In genomic region chr1:943545-944340, GRCh38 we compare ENCODE assay signal across 19 cellular contexts. TPM values are rescaled to one million over a fixed set of nuclear protein-coding genes. Genes with fewer than 3 reads are reported as not detected.
DNase-seq lines count a peak whose midpoint lies in the region; ATAC-seq and TF ChIP-seq lines count a peak whose summit lies in the region.
"Had no signal": no experiment of that assay in that cellular context is flagged by ENCODE, and none has a peak within 500 bp of the region (broad histone marks: within the 10 kb centered on the region; RNA-seq: fewer than 3 reads in every experiment).

No MANE protein-coding gene starts in this region.

- DNase-seq in HCT116 (ENCODE audit: low read depth, low spot score) (no peak), SK-N-MC (ENCODE audit: low read depth, low spot score) (no peak), glutamatergic neuron (no peak), smooth muscle cell (lab: John Stamatoyannopoulos, UW; ENCODE audit: unreplicated experiment) (no peak), NCI-H2196 (lab: John Stamatoyannopoulos, UW; ENCODE audit: unreplicated experiment) (no peak)
- DNase-seq: activated CD4-positive, alpha-beta T cell treated with anti-CD3 and anti-CD28 coated beads for 48 hours; activated T-cell treated with anti-CD3 and anti-CD28 coated beads, Interleukin-2, amount 50 U/mL, for 48 hours; CD4-positive, alpha-beta T cell; hypothalamus; naive B cell; NCI-H2107; NCI-H748 treated with DMSO at 0.1 percent for 48 hours; stimulated activated CD4-positive, alpha-beta T cell treated with anti-CD3 and anti-CD28 coated beads, Interleukin-2, amount 100 ng/mL, for 48 hours; T-helper 2 cell had no signal

- RAD21 ChIA-PET in HCT116 (lab: Charles Lee; ENCODE audit: low non-redundant PET in 1 of 2, low total read pairs in 2 of 2, uncharacterized antibody in 2 of 2, unreplicated experiment in 2 of 2) = no interaction called here

- ATAC-seq in HCT116 (no peak), HG03565 (IDR thresholded peaks at IDR 0.05; ENCODE audit: unreplicated experiment) (no peak)
- ATAC-seq in activated CD4-positive, CD25-positive, alpha-beta regulatory T cell treated with anti-CD3 and anti-CD28 coated beads, Interleukin-2, amount 50 U/mL, for 24 hours = no peak

- H3K27me3 ChIP-seq in HCT116 (ENCODE audit: insufficient read depth, low read length) = peaks cover 10% of the 10 kb centered on the region; the same call in 1 of the 2 replicates
- H3K27me3 ChIP-seq in smooth muscle cell (ENCODE audit: low read depth) = no peaks in the 10 kb centered on the region

- peaks cover 10% of the 10 kb centered on the region for H3K9me3 Mint-ChIP-seq in glutamatergic neuron (ENCODE audit: unreplicated experiment)
- H3K9me3 Mint-ChIP-seq: CD4-positive, alpha-beta T cell; dendritic cell treated with granulocyte-macrophage colony-stimulating factor and Interleukin-4, amounts not matched to agents 40 ng/mL and 50 ng/mL, for 4 days; naive B cell; type B pancreatic cell had no signal

- H3K4me1 ChIP-seq in HCT116 (ENCODE audit: control insufficient read depth in 1 of 2, insufficient read depth in 2 of 2, low read length in 2 of 2) (peaks cover 40 to 50% of the 10 kb centered on the region in 2 experiments), smooth muscle cell (ENCODE audit: low read depth) (peaks cover 21% of the 10 kb centered on the region)

- WGBS in smooth muscle cell (ENCODE audit: low lambda C conversion rate) = 83% methylated on average over 26 of the region's 27 CpGs

- peak overlapping the region; percentile 52 for H3K4me3 Mint-ChIP-seq in glutamatergic neuron (ENCODE audit: unreplicated experiment)
- H3K4me3 Mint-ChIP-seq: CD4-positive, alpha-beta T cell; dendritic cell treated with granulocyte-macrophage colony-stimulating factor and Interleukin-4, amounts not matched to agents 40 ng/mL and 50 ng/mL, for 4 days had no signal

- peaks cover 12% of the 10 kb centered on the region for H3F3A ChIP-seq in smooth muscle cell (ENCODE audit: low read depth)

- H3K4me3 ChIP-seq in HCT116 (replicated peaks in 1 of 2; ENCODE audit: low read depth in 1 of 2, low read length in 2 of 2) (no peak overlapping the region), SK-N-MC (peak overlapping the region; percentile 77; the same call in 1 of the 2 replicates), smooth muscle cell (no peak overlapping the region)

- BruUV-seq in HCT116 (replicated peaks; lab: Mats Ljungman, UMichigan) = no TSS peak

- peaks cover 12% of the 10 kb centered on the region for H3K4me1 Mint-ChIP-seq in glutamatergic neuron (ENCODE audit: low read depth, unreplicated experiment)

- TF ChIP-seq POLR2A in HCT116 (IDR thresholded peaks at IDR 0.05; ENCODE audit: borderline replicate concordance, extremely low read depth, insufficient read depth, insufficient read length) = no peak

- H3K9ac ChIP-seq in HCT116 (ENCODE audit: low read length) (no peak overlapping the region), SK-N-MC (ENCODE audit: insufficient read length) (no peak overlapping the region), smooth muscle cell (ENCODE audit: low read depth) (no peak overlapping the region)

- POLR2A ChIA-PET in HCT116 (lab: Charles Lee) = no interaction called here

- no peak for TF ChIP-seq RAD21 in HCT116 (IDR thresholded peaks at IDR 0.05; ENCODE audit: low read depth)

- H3K27ac ChIP-seq in HCT116 (ENCODE audit: low read depth, low read length) = no peak overlapping the region
- H3K27ac ChIP-seq in SK-N-MC = peak overlapping the region; percentile 82
- peak overlapping the region; percentile 52 for H3K27ac ChIP-seq in smooth muscle cell (ENCODE audit: low read depth)

- intact Hi-C loops in HCT116 (cut with micrococcal nuclease) = no loop called here

- no peaks in the 10 kb centered on the region for H3K36me3 Mint-ChIP-seq in glutamatergic neuron (ENCODE audit: unreplicated experiment)

- H2AFZ ChIP-seq in HCT116 (ENCODE audit: low read depth, low read length, poor library complexity, severe bottlenecking) (no peak overlapping the region), smooth muscle cell (ENCODE audit: low read depth) (no peak overlapping the region)

- peak overlapping the region; percentile 73; the same call in 1 of the 2 replicates for H3K4me2 ChIP-seq in HCT116 (ENCODE audit: low read length)
- H3K4me2 ChIP-seq in smooth muscle cell = peak overlapping the region; percentile 61

- H3K36me3 ChIP-seq in HCT116 (ENCODE audit: control insufficient read depth in 1 of 2, insufficient read depth in 2 of 2, low read length in 2 of 2) (peaks cover 11 to 29% of the 10 kb centered on the region in 2 experiments; a peak in 3 of 4 replicates), SK-N-MC (ENCODE audit: insufficient read depth, low read length) (peaks cover 38% of the 10 kb centered on the region), smooth muscle cell (ENCODE audit: low read depth) (no peaks in the 10 kb centered on the region)

- H4K20me1 ChIP-seq in HCT116 (ENCODE audit: insufficient read depth) (no peaks in the 10 kb centered on the region), smooth muscle cell (ENCODE audit: low read depth) (peaks cover 26% of the 10 kb centered on the region)

- TF ChIP-seq CTCF in HCT116 (IDR thresholded peaks at IDR 0.05 in 2 of 3, conservative IDR thresholded peaks at IDR 0.05 in 1 of 3; ENCODE audit: borderline replicate concordance in 1 of 3, insufficient read depth in 1 of 3, low read depth in 2 of 3, low read length in 2 of 3) (no peak), glutamatergic neuron (IDR thresholded peaks at IDR 0.05; ENCODE audit: partially characterized antibody, unreplicated experiment) (no peak), smooth muscle cell (IDR thresholded peaks at IDR 0.05; ENCODE audit: borderline replicate concordance, insufficient read depth, poor library complexity, severe bottlenecking) (no peak)

- H3K9me3 ChIP-seq in HCT116 (ENCODE audit: control insufficient read depth in 1 of 2, insufficient read depth in 1 of 2, low read depth in 1 of 2, low read length in 2 of 2) (no peaks in the 10 kb centered on the region), SK-N-MC (ENCODE audit: low read depth, low read length) (no peaks in the 10 kb centered on the region), smooth muscle cell (replicated peaks; ENCODE audit: low read depth) (no peaks in the 10 kb centered on the region)

- peaks cover 15% of the 10 kb centered on the region for H3K27me3 Mint-ChIP-seq in glutamatergic neuron (ENCODE audit: unreplicated experiment)

- H3K79me2 ChIP-seq in HCT116 (ENCODE audit: insufficient read depth, low read length) (peaks cover 2% of the 10 kb centered on the region; the same call in 1 of the 2 replicates), smooth muscle cell (ENCODE audit: low read depth) (no peaks in the 10 kb centered on the region)

- no peaks in the 10 kb centered on the region for H3K9me2 ChIP-seq in HCT116 (ENCODE audit: insufficient read depth)

- peak overlapping the region; percentile 85 for H3K27ac Mint-ChIP-seq in glutamatergic neuron (ENCODE audit: unreplicated experiment)
- H3K27ac Mint-ChIP-seq: CD4-positive, alpha-beta T cell; dendritic cell treated with granulocyte-macrophage colony-stimulating factor and Interleukin-4, amounts not matched to agents 40 ng/mL and 50 ng/mL, for 4 days; naive B cell; type B pancreatic cell had no signal

- CTCF ChIA-PET in HCT116 (lab: Charles Lee) = no interaction called here

TF ChIP-seq in HCT116, 20 proteins besides CTCF, POLR2A, EP300 and RAD21 (continues in another document):
- TF ChIP-seq, protein P1, sequence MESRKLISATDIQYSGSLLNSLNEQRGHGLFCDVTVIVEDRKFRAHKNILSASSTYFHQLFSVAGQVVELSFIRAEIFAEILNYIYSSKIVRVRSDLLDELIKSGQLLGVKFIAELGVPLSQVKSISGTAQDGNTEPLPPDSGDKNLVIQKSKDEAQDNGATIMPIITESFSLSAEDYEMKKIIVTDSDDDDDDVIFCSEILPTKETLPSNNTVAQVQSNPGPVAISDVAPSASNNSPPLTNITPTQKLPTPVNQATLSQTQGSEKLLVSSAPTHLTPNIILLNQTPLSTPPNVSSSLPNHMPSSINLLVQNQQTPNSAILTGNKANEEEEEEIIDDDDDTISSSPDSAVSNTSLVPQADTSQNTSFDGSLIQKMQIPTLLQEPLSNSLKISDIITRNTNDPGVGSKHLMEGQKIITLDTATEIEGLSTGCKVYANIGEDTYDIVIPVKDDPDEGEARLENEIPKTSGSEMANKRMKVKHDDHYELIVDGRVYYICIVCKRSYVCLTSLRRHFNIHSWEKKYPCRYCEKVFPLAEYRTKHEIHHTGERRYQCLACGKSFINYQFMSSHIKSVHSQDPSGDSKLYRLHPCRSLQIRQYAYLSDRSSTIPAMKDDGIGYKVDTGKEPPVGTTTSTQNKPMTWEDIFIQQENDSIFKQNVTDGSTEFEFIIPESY (IDR thresholded peaks at IDR 0.05; ENCODE audit: extremely low read depth, insufficient replicate concordance, low read length) = no peak

RNA-seq across cellular contexts. Expression of gene NOC2L, which starts 15.3 kb away (rescaled TPM):
- total RNA-seq in HCT116 (2021; ENCODE audit: unreplicated experiment) = 260 TPM
- 169 and 185 TPM in 2 replicates for polyA plus RNA-seq in HCT116 (2012)
- total RNA-seq in glutamatergic neuron (ENCODE audit: unreplicated experiment) = 90.3 TPM
- total RNA-seq in smooth muscle cell = 34.5 and 38.9 TPM in 2 replicates
- polyA plus RNA-seq in smooth muscle cell = 64.0 and 76.3 TPM in 2 replicates

RNA-seq across cellular contexts. Expression of gene KLHL17, which starts 16.6 kb away (rescaled TPM):
- total RNA-seq in HCT116 (2021; ENCODE audit: unreplicated experiment) (100.0 TPM), glutamatergic neuron (ENCODE audit: unreplicated experiment) (103 TPM), smooth muscle cell (10.2 and 12.4 TPM in 2 replicates)
- 58.8 and 68.9 TPM in 2 replicates for polyA plus RNA-seq in HCT116 (2012)
- 29.9 and 32.7 TPM in 2 replicates for polyA plus RNA-seq in smooth muscle cell

RNA-seq across cellular contexts. Expression of gene SAMD11, which starts 20.0 kb away (rescaled TPM):
- total RNA-seq in HCT116 (2021; ENCODE audit: unreplicated experiment) (11.5 TPM), glutamatergic neuron (ENCODE audit: unreplicated experiment) (46.2 TPM), smooth muscle cell (7.5 and 18.0 TPM in 2 replicates)
- polyA plus RNA-seq in HCT116 (2012) = 2.3 and 3.9 TPM in 2 replicates
- 21.1 and 24.1 TPM in 2 replicates for polyA plus RNA-seq in smooth muscle cell
- total RNA-seq: CD4-positive, alpha-beta T cell had no signal

RNA-seq across cellular contexts. Expression of gene PLEKHN1, which starts 22.5 kb away (rescaled TPM):
- total RNA-seq in HCT116 (2021; ENCODE audit: unreplicated experiment) (11.6 TPM), glutamatergic neuron (ENCODE audit: unreplicated experiment) (0.29 TPM), smooth muscle cell (1.9 and 2.6 TPM in 2 replicates)
- polyA plus RNA-seq in HCT116 (2012) = 9.4 and 9.6 TPM in 2 replicates
- 5.2 and 9.6 TPM in 2 replicates for polyA plus RNA-seq in smooth muscle cell

RNA-seq across cellular contexts. Expression of gene PERM1, which starts 38.1 kb away (rescaled TPM):
- total RNA-seq in HCT116 (2021; ENCODE audit: unreplicated experiment) (0.39 TPM), glutamatergic neuron (ENCODE audit: unreplicated experiment) (0.32 TPM), smooth muscle cell (0.22 TPM in 1 of 2 replicates, not detected in the other)
- polyA plus RNA-seq in HCT116 (2012) = 2.6 and 3.8 TPM in 2 replicates
- 2.6 and 3.1 TPM in 2 replicates for polyA plus RNA-seq in smooth muscle cell
- total RNA-seq: CD4-positive, alpha-beta T cell; Daoy had no signal
